Comparison of ENCODE assay signal across 34 cellular contexts in the genomic region with DNA sequence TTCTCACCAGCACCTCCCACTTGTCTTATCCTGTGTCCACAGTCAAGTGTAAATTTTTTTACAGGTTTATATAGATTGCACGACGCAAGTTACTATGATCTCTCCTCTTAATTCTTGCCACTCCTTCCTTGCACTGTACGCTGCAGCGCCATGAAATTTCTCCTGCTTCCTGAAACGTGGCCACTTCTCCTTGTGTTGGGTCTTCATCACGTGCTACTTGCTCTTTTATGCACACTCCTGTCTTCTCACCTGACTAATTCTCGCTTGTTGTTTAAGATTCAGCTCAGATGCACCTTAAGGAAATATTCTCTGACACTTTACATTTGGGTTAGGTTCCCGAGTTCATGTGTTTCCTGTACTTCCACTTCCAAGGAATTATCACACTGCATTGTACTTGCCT.
"Had no signal": no experiment of that assay in that cellular context is flagged by ENCODE, and none has a peak within 500 bp of the region (broad histone marks: within the 10 kb centered on the region; RNA-seq: fewer than 3 reads in every experiment).

No MANE protein-coding gene starts in this region.

- DNase-seq: Karpas-422, Kasumi-1, MG63, MM.1S, MV-4-11, NCI-H1048, NCI-H1092, NCI-H1092 treated with DMSO at 0.1 percent for 48 hours, NCI-H1105, NCI-H1105 treated with DMSO at 0.1 percent for 48 hours, NCI-H1417, NCI-H1417 treated with DMSO at 0.1 percent for 48 hours, NCI-H1436, NCI-H1436 treated with DMSO at 0.1 percent for 48 hours, NCI-H146, NCI-H1694, NCI-H1694 treated with DMSO at 0.1 percent for 48 hours, NCI-H187, NCI-H187 treated with DMSO at 0.1 percent for 48 hours, NCI-H1930, NCI-H2029, NCI-H2029 treated with DMSO at 0.1 percent for 48 hours, NCI-H2081, NCI-H2081 treated with DMSO at 0.1 percent for 48 hours, NCI-H2107, NCI-H2171, NCI-H2171 treated with DMSO at 0.1 percent for 48 hours, NCI-H2227 treated with DMSO at 0.1 percent for 48 hours, NCI-H226, NCI-H345, NCI-H446, NCI-H446 treated with DMSO at 0.1 percent for 48 hours, NCI-H510A, NCI-H510A treated with DMSO at 0.1 percent for 48 hours had no signal

- H3K36me3 ChIP-seq: MG63 had no signal

- H3K4me3 ChIP-seq: MG63 had no signal

- H3K9me3 ChIP-seq: MG63 had no signal

- H3K27me3 ChIP-seq: MG63 had no signal
